9 cellular contexts compared by ENCODE assay signal in genomic region chr2:181374741-181375675, GRCh38.
DNase-seq lines count a peak whose midpoint lies in the region; ATAC-seq and TF ChIP-seq lines count a peak whose summit lies in the region.
"Had no signal": no experiment of that assay in that cellular context is flagged by ENCODE, and none has a peak within 500 bp of the region (broad histone marks: within the 10 kb centered on the region; RNA-seq: fewer than 3 reads in every experiment).

No MANE protein-coding gene starts in this region.

- no peak for TF ChIP-seq POLR2A in testis (IDR thresholded peaks at IDR 0.05)

- peak; percentile 22 for TF ChIP-seq CTCF in GM12873 (IDR thresholded peaks at IDR 0.05; ENCODE audit: insufficient read depth, low read depth, low read length, missing control alignments)
- TF ChIP-seq CTCF in WERI-Rb-1 (IDR thresholded peaks at IDR 0.05; ENCODE audit: low read depth, low read length), result no peak
- no peak for TF ChIP-seq CTCF in endodermal cell (conservative IDR thresholded peaks at IDR 0.05)
- no peak for TF ChIP-seq CTCF in testis (IDR thresholded peaks at IDR 0.05)

- intact Hi-C loops in testis (cut with DNase I; ENCODE audit: low total_unique reads), result no loop called here
- intact Hi-C loops in activated naive CD4-positive, alpha-beta T cell treated with anti-CD3 and anti-CD28 coated beads for 36 hours (cut with micrococcal nuclease), result no loop called here

- H3K9me3 ChIP-seq in WERI-Rb-1 (ENCODE audit: severe bottlenecking) (no peaks in the 10 kb centered on the region), endodermal cell (ENCODE audit: control insufficient read depth, low read length) (no peaks in the 10 kb centered on the region), testis (no peaks in the 10 kb centered on the region)

- no peaks in the 10 kb centered on the region for H3K36me3 Mint-ChIP-seq in endodermal cell (ENCODE audit: low read depth)
- peaks cover 4% of the 10 kb centered on the region for H3K36me3 Mint-ChIP-seq in activated naive CD4-positive, alpha-beta T cell treated with anti-CD3 and anti-CD28 coated beads for 36 hours (ENCODE audit: low read depth)

- H3K27me3 ChIP-seq in WERI-Rb-1 (ENCODE audit: insufficient read depth, low read depth, severe bottlenecking), result no peaks in the 10 kb centered on the region
- H3K27me3 ChIP-seq in endodermal cell (ENCODE audit: control insufficient read depth, insufficient read depth, low read length, poor library complexity, severe bottlenecking), result no peaks in the 10 kb centered on the region
- H3K27me3 ChIP-seq in testis, result no peaks in the 10 kb centered on the region

- H3K4me3 ChIP-seq in WERI-Rb-1 (ENCODE audit: low read depth, low read length), result no peak overlapping the region
- no peak overlapping the region for H3K4me3 ChIP-seq in endodermal cell (ENCODE audit: low read length)
- no peak overlapping the region for H3K4me3 ChIP-seq in testis

- no peaks in the 10 kb centered on the region for H3K27me3 Mint-ChIP-seq in endodermal cell (ENCODE audit: insufficient read depth)
- H3K27me3 Mint-ChIP-seq in activated naive CD4-positive, alpha-beta T cell treated with anti-CD3 and anti-CD28 coated beads for 36 hours (ENCODE audit: low read depth), result no peaks in the 10 kb centered on the region

- ATAC-seq in GM21423 (IDR thresholded peaks at IDR 0.05; ENCODE audit: unreplicated experiment) (peak; percentile 62), HG03280 (IDR thresholded peaks at IDR 0.05; ENCODE audit: unreplicated experiment) (peak; percentile 66)

- H3K9me3 Mint-ChIP-seq in endodermal cell, result no peaks in the 10 kb centered on the region
- H3K9me3 Mint-ChIP-seq in activated naive CD4-positive, alpha-beta T cell treated with anti-CD3 and anti-CD28 coated beads for 36 hours, result peaks cover 2% of the 10 kb centered on the region

- DNase-seq in astrocyte of the hippocampus (ENCODE audit: low read depth, low spot score) (peak; percentile 26), WERI-Rb-1 (no peak), endodermal cell (no peak), testis (no peak)
- no peak for DNase-seq in activated naive CD4-positive, alpha-beta T cell treated with anti-CD3 and anti-CD28 coated beads for 36 hours
- DNase-seq: NCI-H526 had no signal

- 82 to 85% methylated on average over 4 to 9 of the region's 9 CpGs for WGBS in endodermal cell (ENCODE audit: insufficient coverage in 1 of 2, insufficient read length in 1 of 2), 2 experiments
- WGBS in testis, 2 donors, result 53 to 57% methylated on average over 9 of the region's 9 CpGs

- H3K4me3 Mint-ChIP-seq in endodermal cell, result no peak overlapping the region
- no peak overlapping the region for H3K4me3 Mint-ChIP-seq in activated naive CD4-positive, alpha-beta T cell treated with anti-CD3 and anti-CD28 coated beads for 36 hours

- H3K27ac ChIP-seq in WERI-Rb-1 (no peak overlapping the region), endodermal cell (ENCODE audit: low read depth, low read length) (no peak overlapping the region), testis (no peak overlapping the region)

- CTCF ChIA-PET in activated naive CD4-positive, alpha-beta T cell treated with anti-CD3 and anti-CD28 coated beads for 36 hours (lab: Charles Lee), result interaction anchor here (0.6 kb wide), 1 partner anchor 10 kb away, joined by 3 read pairs; no protein-coding TSS in a partner anchor

- no peaks in the 10 kb centered on the region for H3K4me1 Mint-ChIP-seq in endodermal cell
- H3K4me1 Mint-ChIP-seq in activated naive CD4-positive, alpha-beta T cell treated with anti-CD3 and anti-CD28 coated beads for 36 hours (ENCODE audit: low read depth), result peaks cover 17% of the 10 kb centered on the region

- H3K27ac Mint-ChIP-seq in endodermal cell, result no peak overlapping the region
- no peak overlapping the region for H3K27ac Mint-ChIP-seq in activated naive CD4-positive, alpha-beta T cell treated with anti-CD3 and anti-CD28 coated beads for 36 hours

- H3K36me3 ChIP-seq in WERI-Rb-1 (no peaks in the 10 kb centered on the region), endodermal cell (ENCODE audit: control insufficient read depth, insufficient read depth, low read length) (no peaks in the 10 kb centered on the region), testis (ENCODE audit: low read depth, missing control alignments) (no peaks in the 10 kb centered on the region)

- H3K4me1 ChIP-seq in endodermal cell (ENCODE audit: control insufficient read depth, insufficient read depth, low read length) (no peaks in the 10 kb centered on the region), testis (no peaks in the 10 kb centered on the region)

- no peak overlapping the region for H3K9ac ChIP-seq in endodermal cell (ENCODE audit: extremely low read depth, low read length, poor library complexity, severe bottlenecking)
